Comparison of ENCODE assay signal across 8 cellular contexts in genomic region chr10:124697837-124698559, GRCh38.
DNase-seq lines count a peak whose midpoint lies in the region; ATAC-seq and TF ChIP-seq lines count a peak whose summit lies in the region.

No MANE protein-coding gene starts in this region.

- H3K27ac ChIP-seq in RWPE1, result 0 out of 2 replicates have a peak overlapping the region, but pooled peaks have one; percentile 21

- POLR2A ChIA-PET in RWPE1 (lab: Yijun Ruan, JAX; ENCODE audit: low non-redundant PET), result no interaction called here

- no peak overlapping the region for H3K4me3 Mint-ChIP-seq in dendritic cell treated with granulocyte-macrophage colony-stimulating factor and Interleukin-4, amounts not matched to agents 40 ng/mL and 50 ng/mL, for 4 days
- H3K4me3 Mint-ChIP-seq in stimulated activated naive B cell treated with anti-CD40 and anti-IgM and Interleukin-4, amounts not matched to agents 10 μg/mL and 1 μg/mL and 100 μg/mL, for 72 hours, result peak overlapping the region; percentile 20 to 68

- intact Hi-C loops in dendritic cell treated with granulocyte-macrophage colony-stimulating factor and Interleukin-4, amounts not matched to agents 40 ng/mL and 50 ng/mL, for 4 days (cut with micrococcal nuclease), result no loop called here

- H3K27me3 Mint-ChIP-seq in dendritic cell treated with granulocyte-macrophage colony-stimulating factor and Interleukin-4, amounts not matched to agents 40 ng/mL and 50 ng/mL, for 4 days, result no peaks in the 10 kb centered on the region
- no peaks in the 10 kb centered on the region for H3K27me3 Mint-ChIP-seq in stimulated activated naive B cell treated with anti-CD40 and anti-IgM and Interleukin-4, amounts not matched to agents 10 μg/mL and 1 μg/mL and 100 μg/mL, for 72 hours

- DNase-seq in NCI-H187 (lab: John Stamatoyannopoulos, UW), result peak; percentile 9 to 41
- no peak for DNase-seq in NCI-H187 treated with DMSO at 0.1 percent for 48 hours (lab: John Stamatoyannopoulos, UW)
- no peak for DNase-seq in RWPE1 (ENCODE audit: low spot score)
- peak; percentile 51 for DNase-seq in stimulated activated naive B cell treated with anti-CD40 and anti-IgM and Interleukin-4, amounts not matched to agents 10 μg/mL and 1 μg/mL and 100 μg/mL, for 72 hours
- no peak for DNase-seq in DMS79 treated with DMSO at 0.1 percent for 48 hours (lab: John Stamatoyannopoulos, UW)

- peak overlapping the region; percentile 97 for H3K27ac Mint-ChIP-seq in dendritic cell treated with granulocyte-macrophage colony-stimulating factor and Interleukin-4, amounts not matched to agents 40 ng/mL and 50 ng/mL, for 4 days
- peak overlapping the region; percentile 98 for H3K27ac Mint-ChIP-seq in stimulated activated naive B cell treated with anti-CD40 and anti-IgM and Interleukin-4, amounts not matched to agents 10 μg/mL and 1 μg/mL and 100 μg/mL, for 72 hours

- CTCF ChIA-PET in RWPE1 (lab: Yijun Ruan, JAX), result interaction anchor here (0.6 to 1.6 kb wide), 2 partner anchors 9 to 43 kb away, joined by 3 to 6 read pairs; no protein-coding TSS in a partner anchor

- H3K9me3 Mint-ChIP-seq in dendritic cell treated with granulocyte-macrophage colony-stimulating factor and Interleukin-4, amounts not matched to agents 40 ng/mL and 50 ng/mL, for 4 days, result no peaks in the 10 kb centered on the region
- no peaks in the 10 kb centered on the region for H3K9me3 Mint-ChIP-seq in stimulated activated naive B cell treated with anti-CD40 and anti-IgM and Interleukin-4, amounts not matched to agents 10 μg/mL and 1 μg/mL and 100 μg/mL, for 72 hours

- ATAC-seq in stimulated activated naive B cell treated with anti-CD40 and anti-IgM and Interleukin-4, amounts not matched to agents 10 μg/mL and 1 μg/mL and 100 μg/mL, for 72 hours (replicated peaks), result peak; percentile 36
- ATAC-seq in HG03196 (IDR thresholded peaks at IDR 0.05; ENCODE audit: unreplicated experiment) (no peak), HG03342 (IDR thresholded peaks at IDR 0.05; ENCODE audit: unreplicated experiment) (no peak)

- H3K4me1 Mint-ChIP-seq in dendritic cell treated with granulocyte-macrophage colony-stimulating factor and Interleukin-4, amounts not matched to agents 40 ng/mL and 50 ng/mL, for 4 days (ENCODE audit: low read depth), result peaks cover 69% of the 10 kb centered on the region
- H3K4me1 Mint-ChIP-seq in stimulated activated naive B cell treated with anti-CD40 and anti-IgM and Interleukin-4, amounts not matched to agents 10 μg/mL and 1 μg/mL and 100 μg/mL, for 72 hours, result peaks cover 83 to 100% of the 10 kb centered on the region in 2 donors

- TF ChIP-seq CTCF in RWPE1 (conservative IDR thresholded peaks at IDR 0.05; ENCODE audit: low read depth), result no peak

- H3K36me3 Mint-ChIP-seq in dendritic cell treated with granulocyte-macrophage colony-stimulating factor and Interleukin-4, amounts not matched to agents 40 ng/mL and 50 ng/mL, for 4 days (ENCODE audit: low read depth), result peaks cover 79% of the 10 kb centered on the region
- peaks cover 29 to 47% of the 10 kb centered on the region in 2 donors for H3K36me3 Mint-ChIP-seq in stimulated activated naive B cell treated with anti-CD40 and anti-IgM and Interleukin-4, amounts not matched to agents 10 μg/mL and 1 μg/mL and 100 μg/mL, for 72 hours

Comparison
In these comparisons a context has a peak if more than half of its experiments do, and no peak if none do; other contexts are left out.
1. DNase-seq: peak in NCI-H187 (2 of 2) and stimulated activated naive B cell treated with anti-CD40 and anti-IgM and Interleukin-4, amounts not matched to agents 10 μg/mL and 1 μg/mL and 100 μg/mL, for 72 hours (single experiment); none in NCI-H187 treated with DMSO at 0.1 percent for 48 hours (single experiment), RWPE1 (single experiment) and DMS79 treated with DMSO at 0.1 percent for 48 hours (single experiment).
2. ATAC-seq: peak in stimulated activated naive B cell treated with anti-CD40 and anti-IgM and Interleukin-4, amounts not matched to agents 10 μg/mL and 1 μg/mL and 100 μg/mL, for 72 hours (2 of 2); none in HG03196 (single experiment) and HG03342 (single experiment).